Comparison of ENCODE assay signal across 8 cellular contexts in genomic region chrX:112753116-112753515, GRCh38.
"Had no signal": no experiment of that assay in that cellular context is flagged by ENCODE, and none has a peak within 500 bp of the region (broad histone marks: within the 10 kb centered on the region; RNA-seq: fewer than 3 reads in every experiment).

No MANE protein-coding gene starts in this region.

- H3K4me3 ChIP-seq: GM12878 had no signal

- ATAC-seq: GM12878 had no signal

- DNase-seq: GDM1, GF-D8 had no signal

- FAIRE-seq: G401.6, GM12878, GM12891, GM12892, GM18507, GM19239 had no signal
